Comparison of ENCODE assay signal across 14 cellular contexts in the genomic region with DNA sequence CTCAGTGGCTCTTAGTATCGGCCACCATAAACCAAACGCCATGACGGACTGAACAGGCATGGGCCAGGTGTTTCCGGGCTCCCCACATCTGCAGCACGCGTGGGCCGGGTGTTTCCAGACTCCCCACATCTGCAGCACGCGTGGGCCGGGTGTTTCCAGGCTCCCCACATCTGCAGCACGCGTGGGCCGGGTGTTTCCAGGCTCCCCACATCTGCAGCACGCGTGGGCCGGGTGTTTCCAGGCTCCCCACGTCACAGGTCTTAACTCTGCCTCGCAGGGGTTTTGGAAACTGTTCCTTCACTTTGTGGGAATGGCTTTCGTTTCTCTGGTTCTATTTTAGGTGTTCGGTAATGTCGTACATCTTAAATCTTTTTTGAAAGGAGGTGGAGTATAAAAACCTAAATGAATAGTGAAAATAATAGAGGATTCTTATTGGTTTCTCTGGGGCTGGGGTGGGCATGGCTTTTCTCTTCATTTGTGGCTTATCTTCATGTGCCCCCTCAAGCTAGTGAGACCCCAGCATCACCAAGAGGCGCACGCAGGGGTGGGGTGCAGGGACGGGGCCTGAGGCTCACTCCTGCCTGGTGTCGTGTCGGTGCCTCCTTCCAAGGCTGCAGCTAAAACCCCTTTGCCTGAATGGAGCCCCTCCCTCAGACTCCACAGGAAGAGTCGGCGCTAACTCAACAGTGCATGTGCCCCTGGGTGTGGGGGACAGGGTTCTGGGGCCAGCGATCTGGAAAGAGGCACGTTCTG.
"Had no signal": no experiment of that assay in that cellular context is flagged by ENCODE, and none has a peak within 500 bp of the region (broad histone marks: within the 10 kb centered on the region; RNA-seq: fewer than 3 reads in every experiment).

No MANE protein-coding gene starts in this region.

- H3K4me1 ChIP-seq: parathyroid adenoma had no signal

- H3K9me3 ChIP-seq: tibial artery had no signal

- H3K4me3 ChIP-seq: hepatocyte, lung, tibial artery had no signal

- H3K9ac ChIP-seq: parathyroid adenoma had no signal

- ATAC-seq: activated CD8-positive, alpha-beta T cell treated with anti-CD3 and anti-CD28 coated beads for 36 hours; activated T-helper 17 cell treated with anti-CD3 and anti-CD28 coated beads, Interleukin-2, amount 50 U/mL, for 72 hours; left colon; natural killer cell; stimulated activated naive B cell treated with anti-CD40 and anti-IgM and Interleukin-4, amounts not matched to agents 10 μg/mL and 1 μg/mL and 100 μg/mL, for 72 hours; WTC11 had no signal

- H3K27me3 ChIP-seq: hepatocyte had no signal

- DNase-seq: activated CD8-positive, alpha-beta T cell treated with anti-CD3 and anti-CD28 coated beads for 36 hours; activated naive CD4-positive, alpha-beta T cell treated with anti-CD3 and anti-CD28 coated beads, Interleukin-2, amount 50 U/mL, for 16 hours; activated T-cell treated with anti-CD3 and anti-CD28 coated beads, Interleukin-2, amount 50 U/mL, for 1 hour; foreskin fibroblast; left colon; natural killer cell; stimulated activated naive B cell treated with anti-CD40 and anti-IgM and Interleukin-4, amounts not matched to agents 10 μg/mL and 1 μg/mL and 100 μg/mL, for 72 hours had no signal

- H3K36me3 ChIP-seq: tibial artery had no signal

- H3K4me2 ChIP-seq: hepatocyte had no signal

- H3K27ac ChIP-seq: epithelial cell of prostate, hepatocyte, parathyroid adenoma, tibial artery had no signal
